ENCODE assay signal across 39 cellular contexts in genomic region chr6:31693535-31693934, GRCh38. TPM values are rescaled to one million over a fixed set of nuclear protein-coding genes. Genes with fewer than 3 reads are reported as not detected.
"Had no signal": no experiment of that assay in that cellular context is flagged by ENCODE, and none has a peak within 500 bp of the region (broad histone marks: within the 10 kb centered on the region; RNA-seq: fewer than 3 reads in every experiment).

No MANE protein-coding gene starts in this region.

- DNase-seq: activated B cell treated with CpG ODN at 0.5 μM for 24 hours; activated CD4-positive, alpha-beta memory T cell treated with anti-CD3 and anti-CD28 coated beads for 36 hours; activated CD4-positive, alpha-beta T cell treated with anti-CD3 and anti-CD28 coated beads for 4 hours; activated CD4-positive, alpha-beta T cell treated with anti-CD3 and anti-CD28 coated beads, Interleukin-2, amount 10 ng/mL, durations not matched to agents 24 days and 14 days; activated CD4-positive, alpha-beta T cell treated with anti-CD3 and anti-CD28 coated beads, Interleukin-2, amount 50 U/mL, for 1 hour; activated CD4-positive, alpha-beta T cell treated with anti-CD3 and anti-CD28 coated beads, Interleukin-2, amount 50 U/mL, for 4 hours; activated CD4-positive, CD25-positive, alpha-beta regulatory T cell treated with anti-CD3 and anti-CD28 coated beads, Interleukin-2, amount 50 U/mL, for 72 hours; activated CD8-positive, alpha-beta memory T cell treated with anti-CD3 and anti-CD28 coated beads, Interleukin-2, amount 50 U/mL, for 4 hours; activated CD8-positive, alpha-beta T cell treated with anti-CD3 and anti-CD28 coated beads for 36 hours; activated effector memory CD4-positive, alpha-beta T cell treated with anti-CD3 and anti-CD28 coated beads, Interleukin-2, amount 50 U/mL, for 16 hours; activated gamma-delta T cell treated with Interleukin-2 at 50 U/mL for 16 hours; activated naive CD4-positive, alpha-beta T cell; activated naive CD4-positive, alpha-beta T cell treated with anti-CD3 and anti-CD28 coated beads for 36 hours; activated naive CD4-positive, alpha-beta T cell treated with anti-CD3 and anti-CD28 coated beads, Interleukin-2, amount 50 U/mL, for 16 hours; activated naive CD8-positive, alpha-beta T cell treated with anti-CD3 and anti-CD28 coated beads for 36 hours; activated T-cell treated with anti-CD3 and anti-CD28 coated beads for 4 hours; activated T-cell treated with anti-CD3 and anti-CD28 coated beads, Interleukin-2, amount 50 U/mL, for 1 hour; activated T-cell treated with anti-CD3 and anti-CD28 coated beads, Interleukin-2, amount 50 U/mL, for 4 hours; activated T-cell treated with anti-CD3 and anti-CD28 coated beads, Interleukin-2, amount 50 U/mL, for 72 hours; adrenal gland; amniotic stem cell; aorta; body of pancreas; brain microvascular endothelial cell; central memory CD4-positive, alpha-beta T cell; T-helper 2 cell; T-helper 9 cell had no signal

- H3K27ac ChIP-seq: adrenal gland, body of pancreas, brain microvascular endothelial cell, breast epithelium, VCaP had no signal

- H3K4me1 ChIP-seq: adrenal gland, body of pancreas, breast epithelium had no signal

- H3K27me3 Mint-ChIP-seq: activated B cell treated with CpG ODN at 0.5 μM for 24 hours; activated CD4-positive, alpha-beta memory T cell treated with anti-CD3 and anti-CD28 coated beads for 36 hours; activated CD4-positive, alpha-beta T cell treated with anti-CD3 and anti-CD28 coated beads, Interleukin-2, amount 10 ng/mL, durations not matched to agents 24 days and 14 days; activated CD8-positive, alpha-beta T cell treated with anti-CD3 and anti-CD28 coated beads for 36 hours; activated naive CD8-positive, alpha-beta T cell treated with anti-CD3 and anti-CD28 coated beads for 36 hours; activated T-helper 17 cell treated with anti-CD3 and anti-CD28 coated beads, Interleukin-2, amount 50 U/mL, for 72 hours had no signal

- H3K27me3 ChIP-seq: adrenal gland, body of pancreas, brain microvascular endothelial cell, breast epithelium had no signal

- H3K4me3 ChIP-seq: adrenal gland, body of pancreas, breast epithelium had no signal

- FAIRE-seq: astrocyte, TTC549 had no signal

- H3K4me3 Mint-ChIP-seq: activated B cell treated with CpG ODN at 0.5 μM for 24 hours; activated CD4-positive, alpha-beta memory T cell treated with anti-CD3 and anti-CD28 coated beads for 36 hours; activated CD4-positive, alpha-beta T cell treated with anti-CD3 and anti-CD28 coated beads, Interleukin-2, amount 10 ng/mL, durations not matched to agents 24 days and 14 days; activated CD8-positive, alpha-beta T cell treated with anti-CD3 and anti-CD28 coated beads for 36 hours; activated naive CD4-positive, alpha-beta T cell treated with anti-CD3 and anti-CD28 coated beads for 36 hours; activated naive CD8-positive, alpha-beta T cell treated with anti-CD3 and anti-CD28 coated beads for 36 hours; activated T-cell treated with anti-CD3 and anti-CD28 coated beads, Interleukin-2, amount 50 U/mL, for 4 hours; activated T-cell treated with anti-CD3 and anti-CD28 coated beads, Interleukin-2, amount 50 U/mL, for 72 hours; activated T-helper 1 cell treated with anti-CD3 and anti-CD28 coated beads, Interleukin-12 subunit alpha, Interleukin-12 subunit beta, Interleukin-2, Interleukin-4 antibody, amounts not matched to agents 30 ng/mL and 10 ng/mL and 1 ng/mL, durations not matched to agents 14 hours and 24 hours and 36 hours; activated T-helper 17 cell treated with anti-CD3 and anti-CD28 coated beads, Interleukin-2, amount 50 U/mL, for 72 hours; T-helper 1 cell treated with Interleukin-12 subunit alpha and Interleukin-12 subunit beta and Interleukin-4 antibody, amounts not matched to agents 30 μg/mL and 1 μg/mL, for 36 hours; T-helper 2 cell treated with Interferon-gamma antibody and Interleukin-4, amounts not matched to agents 5 μg/mL and 100 μg/mL, for 36 hours had no signal

- ATAC-seq: activated CD8-positive, alpha-beta T cell treated with anti-CD3 and anti-CD28 coated beads for 36 hours; activated naive CD4-positive, alpha-beta T cell treated with anti-CD3 and anti-CD28 coated beads, Interleukin-2, amount 50 U/mL, for 72 hours; activated T-cell treated with anti-CD3 and anti-CD28 coated beads, Interleukin-2, amount 50 U/mL, for 4 hours; activated T-cell treated with anti-CD3 and anti-CD28 coated beads, Interleukin-2, amount 50 U/mL, for 72 hours; activated T-helper 17 cell treated with anti-CD3 and anti-CD28 coated beads, Interleukin-2, amount 50 U/mL, for 72 hours; body of pancreas had no signal

- H3K27ac Mint-ChIP-seq: activated B cell treated with CpG ODN at 0.5 μM for 24 hours; activated CD4-positive, alpha-beta memory T cell treated with anti-CD3 and anti-CD28 coated beads for 36 hours; activated CD4-positive, alpha-beta T cell treated with anti-CD3 and anti-CD28 coated beads, Interleukin-2, amount 10 ng/mL, durations not matched to agents 24 days and 14 days; activated CD8-positive, alpha-beta T cell treated with anti-CD3 and anti-CD28 coated beads for 36 hours; activated naive CD4-positive, alpha-beta T cell treated with anti-CD3 and anti-CD28 coated beads for 36 hours; activated naive CD8-positive, alpha-beta T cell treated with anti-CD3 and anti-CD28 coated beads for 36 hours; activated T-cell treated with anti-CD3 and anti-CD28 coated beads, Interleukin-2, amount 50 U/mL, for 72 hours; activated T-helper 1 cell treated with anti-CD3 and anti-CD28 coated beads, Interleukin-12 subunit alpha, Interleukin-12 subunit beta, Interleukin-2, Interleukin-4 antibody, amounts not matched to agents 30 ng/mL and 10 ng/mL and 1 ng/mL, durations not matched to agents 14 hours and 24 hours and 36 hours; activated T-helper 17 cell treated with anti-CD3 and anti-CD28 coated beads, Interleukin-2, amount 50 U/mL, for 72 hours; T-helper 1 cell treated with Interleukin-12 subunit alpha and Interleukin-12 subunit beta and Interleukin-4 antibody, amounts not matched to agents 30 μg/mL and 1 μg/mL, for 36 hours; T-helper 2 cell treated with Interferon-gamma antibody and Interleukin-4, amounts not matched to agents 5 μg/mL and 100 μg/mL, for 36 hours had no signal

- H3K9me3 ChIP-seq: adrenal gland, body of pancreas, breast epithelium had no signal

- H3K36me3 ChIP-seq: breast epithelium had no signal

- H3K9me3 Mint-ChIP-seq: activated B cell treated with CpG ODN at 0.5 μM for 24 hours; activated CD4-positive, alpha-beta memory T cell treated with anti-CD3 and anti-CD28 coated beads for 36 hours; activated CD4-positive, alpha-beta T cell treated with anti-CD3 and anti-CD28 coated beads, Interleukin-2, amount 10 ng/mL, durations not matched to agents 24 days and 14 days; activated CD8-positive, alpha-beta T cell treated with anti-CD3 and anti-CD28 coated beads for 36 hours; activated naive CD4-positive, alpha-beta T cell treated with anti-CD3 and anti-CD28 coated beads for 36 hours; activated naive CD4-positive, alpha-beta T cell treated with anti-CD3 and anti-CD28 coated beads, Interleukin-2, amount 50 U/mL, for 72 hours; activated naive CD8-positive, alpha-beta T cell treated with anti-CD3 and anti-CD28 coated beads for 36 hours; activated T-cell treated with anti-CD3 and anti-CD28 coated beads, Interleukin-2, amount 50 U/mL, for 4 hours; activated T-cell treated with anti-CD3 and anti-CD28 coated beads, Interleukin-2, amount 50 U/mL, for 72 hours; activated T-helper 1 cell treated with anti-CD3 and anti-CD28 coated beads, Interleukin-12 subunit alpha, Interleukin-12 subunit beta, Interleukin-2, Interleukin-4 antibody, amounts not matched to agents 30 ng/mL and 10 ng/mL and 1 ng/mL, durations not matched to agents 14 hours and 24 hours and 36 hours; activated T-helper 17 cell treated with anti-CD3 and anti-CD28 coated beads, Interleukin-2, amount 50 U/mL, for 72 hours; T-helper 1 cell treated with Interleukin-12 subunit alpha and Interleukin-12 subunit beta and Interleukin-4 antibody, amounts not matched to agents 30 μg/mL and 1 μg/mL, for 36 hours; T-helper 2 cell treated with Interferon-gamma antibody and Interleukin-4, amounts not matched to agents 5 μg/mL and 100 μg/mL, for 36 hours had no signal

RNA-seq across cellular contexts. Expression of gene LY6G6F, which starts 13.1 kb away (rescaled TPM):
- total RNA-seq: activated B cell treated with CpG ODN at 0.5 μM for 24 hours; activated CD4-positive, alpha-beta memory T cell treated with anti-CD3 and anti-CD28 coated beads for 36 hours; activated CD4-positive, alpha-beta T cell treated with anti-CD3 and anti-CD28 coated beads, Interleukin-2, amount 10 ng/mL, durations not matched to agents 24 days and 14 days; activated CD8-positive, alpha-beta memory T cell treated with anti-CD3 and anti-CD28 coated beads for 36 hours; activated CD8-positive, alpha-beta T cell treated with anti-CD3 and anti-CD28 coated beads for 36 hours; activated naive CD4-positive, alpha-beta T cell treated with anti-CD3 and anti-CD28 coated beads for 36 hours; activated naive CD4-positive, alpha-beta T cell treated with anti-CD3 and anti-CD28 coated beads, Interleukin-2, amount 50 U/mL, for 72 hours; activated naive CD8-positive, alpha-beta T cell treated with anti-CD3 and anti-CD28 coated beads for 36 hours; activated T-cell treated with anti-CD3 and anti-CD28 coated beads, Interleukin-2, amount 50 U/mL, for 4 hours; activated T-cell treated with anti-CD3 and anti-CD28 coated beads, Interleukin-2, amount 50 U/mL, for 72 hours; activated T-helper 1 cell treated with anti-CD3 and anti-CD28 coated beads, Interleukin-12 subunit alpha, Interleukin-12 subunit beta, Interleukin-2, Interleukin-4 antibody, amounts not matched to agents 30 ng/mL and 10 ng/mL and 1 ng/mL, durations not matched to agents 14 hours and 24 hours and 36 hours; activated T-helper 17 cell treated with anti-CD3 and anti-CD28 coated beads, Interleukin-2, amount 50 U/mL, for 72 hours; adrenal gland; aorta; astrocyte; body of pancreas; breast epithelium; cardiac septum had no signal
- polyA plus RNA-seq: adrenal gland, aorta had no signal

RNA-seq across cellular contexts. Expression of gene LY6G6D, which starts 21.6 kb away (rescaled TPM):
- total RNA-seq: activated B cell treated with CpG ODN at 0.5 μM for 24 hours; activated CD4-positive, alpha-beta memory T cell treated with anti-CD3 and anti-CD28 coated beads for 36 hours; activated CD4-positive, alpha-beta T cell treated with anti-CD3 and anti-CD28 coated beads, Interleukin-2, amount 10 ng/mL, durations not matched to agents 24 days and 14 days; activated CD8-positive, alpha-beta memory T cell treated with anti-CD3 and anti-CD28 coated beads for 36 hours; activated CD8-positive, alpha-beta T cell treated with anti-CD3 and anti-CD28 coated beads for 36 hours; activated naive CD4-positive, alpha-beta T cell treated with anti-CD3 and anti-CD28 coated beads for 36 hours; activated naive CD4-positive, alpha-beta T cell treated with anti-CD3 and anti-CD28 coated beads, Interleukin-2, amount 50 U/mL, for 72 hours; activated naive CD8-positive, alpha-beta T cell treated with anti-CD3 and anti-CD28 coated beads for 36 hours; activated T-cell treated with anti-CD3 and anti-CD28 coated beads, Interleukin-2, amount 50 U/mL, for 4 hours; activated T-cell treated with anti-CD3 and anti-CD28 coated beads, Interleukin-2, amount 50 U/mL, for 72 hours; activated T-helper 1 cell treated with anti-CD3 and anti-CD28 coated beads, Interleukin-12 subunit alpha, Interleukin-12 subunit beta, Interleukin-2, Interleukin-4 antibody, amounts not matched to agents 30 ng/mL and 10 ng/mL and 1 ng/mL, durations not matched to agents 14 hours and 24 hours and 36 hours; activated T-helper 17 cell treated with anti-CD3 and anti-CD28 coated beads, Interleukin-2, amount 50 U/mL, for 72 hours; adrenal gland; aorta; astrocyte; body of pancreas; breast epithelium; cardiac septum; cerebellum had no signal
- polyA plus RNA-seq: adrenal gland, aorta had no signal
